ENCODE assay signal across 8 cellular contexts in the genomic region with DNA sequence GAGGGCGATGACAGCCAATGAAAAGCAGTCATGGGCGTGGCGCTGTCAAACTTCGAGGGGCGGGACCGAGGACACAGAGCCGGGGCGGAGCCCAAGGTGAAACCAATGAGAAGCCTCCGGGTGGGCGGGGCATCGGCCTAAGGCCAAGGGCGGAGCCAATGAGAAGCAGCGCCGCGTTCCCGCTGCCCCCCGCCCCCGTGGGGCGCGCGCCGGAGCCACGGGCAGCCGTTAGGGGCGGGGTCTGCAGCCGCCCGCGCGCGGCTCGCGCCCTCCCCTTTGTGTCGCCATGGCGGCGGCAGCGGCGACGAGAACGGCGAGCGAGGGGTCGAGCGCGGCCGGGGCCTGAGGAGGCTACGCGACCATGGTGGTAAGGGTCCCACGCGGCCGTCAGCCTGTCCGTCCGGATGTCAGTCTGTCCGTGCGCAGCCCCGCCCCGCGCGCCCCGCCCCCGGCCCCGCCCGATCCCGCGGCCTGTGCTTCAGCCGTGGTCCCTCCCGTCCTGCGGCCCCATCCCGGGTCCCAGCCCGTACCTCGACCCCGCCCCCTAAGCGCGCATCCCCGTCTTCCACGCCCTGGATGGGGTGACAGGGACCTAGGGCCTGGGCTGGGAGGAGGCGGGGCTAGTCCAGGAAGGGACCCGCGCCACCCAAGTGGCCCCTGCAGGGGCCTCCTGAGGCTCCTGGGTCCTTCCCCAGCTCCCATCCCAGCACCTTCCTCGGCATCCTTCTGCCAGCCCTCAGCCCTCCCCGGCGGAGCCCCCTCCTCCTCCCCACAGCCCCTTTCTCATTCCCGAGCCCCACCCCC. TPM values are rescaled to one million over a fixed set of nuclear protein-coding genes. Genes with fewer than 3 reads are reported as not detected.
A peak's percentile ranks its signal among the peaks of the same experiment; 100 is the strongest.
DNase-seq lines count a peak whose midpoint lies in the region; ATAC-seq and TF ChIP-seq lines count a peak whose summit lies in the region.

Gene ARHGAP33, plus strand, starts transcription at position 267 of the 804 bp plus-strand sequence. Its CDS starts 95 bp downstream, at position 362.

- H3K4me3 Mint-ChIP-seq in activated CD8-positive, alpha-beta T cell treated with anti-CD3 and anti-CD28 coated beads, Interleukin-2, amount 10 ng/mL, durations not matched to agents 7 days and 5 days = peak within 1 kb of the TSS; percentile 80

- DNase-seq in COLO668 (lab: John Stamatoyannopoulos, UW; ENCODE audit: unreplicated experiment) (peak; percentile 99), GM20000 (ENCODE audit: low spot score) (peak; percentile 100), HS-5 (ENCODE audit: low read depth) (peak; percentile 88), NK-92 (lab: John Stamatoyannopoulos, UW; ENCODE audit: unreplicated experiment) (peak; percentile 82), lung (ENCODE audit: low spot score) (peak; percentile 100)
- peak; percentile 100 for DNase-seq in activated CD8-positive, alpha-beta T cell treated with anti-CD3 and anti-CD28 coated beads, Interleukin-2, amount 10 ng/mL, durations not matched to agents 7 days and 5 days
- peak; percentile 99 for DNase-seq in effector CD4-positive, alpha-beta T cell
- DNase-seq in stimulated activated CD4-positive, alpha-beta T cell treated with anti-CD3 and anti-CD28 coated beads, TNF-alpha, amount 100 ng/mL, for 24 hours (ENCODE audit: low read depth in 3 of 3) = peak; percentile 97 to 100 (median 98)

- H3K4me1 Mint-ChIP-seq in activated CD8-positive, alpha-beta T cell treated with anti-CD3 and anti-CD28 coated beads, Interleukin-2, amount 10 ng/mL, durations not matched to agents 7 days and 5 days (ENCODE audit: low read depth) = peaks cover 27% of the 10 kb centered on the region

- 0 to 1% methylated on average over 44 to 82 of the region's 82 CpGs for WGBS in lung, 2 donors

- no peaks in the 10 kb centered on the region for H3K27me3 Mint-ChIP-seq in activated CD8-positive, alpha-beta T cell treated with anti-CD3 and anti-CD28 coated beads, Interleukin-2, amount 10 ng/mL, durations not matched to agents 7 days and 5 days (ENCODE audit: low read depth)

- peaks cover 14% of the 10 kb centered on the region for H3K36me3 Mint-ChIP-seq in activated CD8-positive, alpha-beta T cell treated with anti-CD3 and anti-CD28 coated beads, Interleukin-2, amount 10 ng/mL, durations not matched to agents 7 days and 5 days (ENCODE audit: low read depth)

- CTCF ChIA-PET in activated CD8-positive, alpha-beta T cell treated with anti-CD3 and anti-CD28 coated beads, Interleukin-2, amount 10 ng/mL, durations not matched to agents 7 days and 5 days (lab: Charles Lee) = no interaction called here

- H3K27ac Mint-ChIP-seq in activated CD8-positive, alpha-beta T cell treated with anti-CD3 and anti-CD28 coated beads, Interleukin-2, amount 10 ng/mL, durations not matched to agents 7 days and 5 days = peak within 1 kb of the TSS; percentile 83

- TF ChIP-seq CTCF in GM20000 (IDR thresholded peaks at IDR 0.05; ENCODE audit: extremely low read depth, missing control alignments) (no peak), lung (IDR thresholded peaks at IDR 0.05; ENCODE audit: control extremely low read depth, extremely low read depth) (no peak)

- peak within 1 kb of the TSS; percentile 61 for H3K4me3 ChIP-seq in lung

- ATAC-seq in activated CD8-positive, alpha-beta T cell treated with anti-CD3 and anti-CD28 coated beads, Interleukin-2, amount 10 ng/mL, durations not matched to agents 7 days and 5 days = peak; percentile 96
- peak; percentile 99 for ATAC-seq in lung (ENCODE audit: insufficient read depth, low FRiP score)

- peaks cover 0 to 7% of the 10 kb centered on the region in 2 donors for H3K36me3 ChIP-seq in lung (ENCODE audit: control insufficient read depth in 2 of 2, insufficient read depth in 2 of 2, low read length in 2 of 2)

- H3K27me3 ChIP-seq in lung (ENCODE audit: control insufficient read depth, insufficient read depth) = no peaks in the 10 kb centered on the region

- peaks cover 0 to 4% of the 10 kb centered on the region in 2 donors for H3K4me1 ChIP-seq in lung (ENCODE audit: control insufficient read depth in 2 of 2, insufficient read depth in 2 of 2, low read length in 2 of 2)

- no peaks in the 10 kb centered on the region for H3K9me3 ChIP-seq in lung (ENCODE audit: control insufficient read depth in 2 of 2, insufficient read depth in 1 of 2, low read length in 1 of 2)

- no peak within 1 kb of the TSS for H3K27ac ChIP-seq in lung (ENCODE audit: low read depth in 1 of 2, low read length in 1 of 2)

- POLR2A ChIA-PET in activated CD8-positive, alpha-beta T cell treated with anti-CD3 and anti-CD28 coated beads, Interleukin-2, amount 10 ng/mL, durations not matched to agents 7 days and 5 days (lab: Charles Lee) = no interaction called here

- H3K9me3 Mint-ChIP-seq in activated CD8-positive, alpha-beta T cell treated with anti-CD3 and anti-CD28 coated beads, Interleukin-2, amount 10 ng/mL, durations not matched to agents 7 days and 5 days (ENCODE audit: insufficient read depth) = no peaks in the 10 kb centered on the region

RNA-seq across cellular contexts. Expression of gene ARHGAP33, which starts in this region (rescaled TPM):
- total RNA-seq in activated CD8-positive, alpha-beta T cell treated with anti-CD3 and anti-CD28 coated beads, Interleukin-2, amount 10 ng/mL, durations not matched to agents 7 days and 5 days = 10 to 100 TPM; 66.6 to 71.0 TPM
- total RNA-seq in lung = 10 to 100 TPM; 16.2 to 16.6 TPM
- polyA plus RNA-seq in lung = 1 to 10 TPM; 3.1 to 8.2 TPM
